In the genomic region with DNA sequence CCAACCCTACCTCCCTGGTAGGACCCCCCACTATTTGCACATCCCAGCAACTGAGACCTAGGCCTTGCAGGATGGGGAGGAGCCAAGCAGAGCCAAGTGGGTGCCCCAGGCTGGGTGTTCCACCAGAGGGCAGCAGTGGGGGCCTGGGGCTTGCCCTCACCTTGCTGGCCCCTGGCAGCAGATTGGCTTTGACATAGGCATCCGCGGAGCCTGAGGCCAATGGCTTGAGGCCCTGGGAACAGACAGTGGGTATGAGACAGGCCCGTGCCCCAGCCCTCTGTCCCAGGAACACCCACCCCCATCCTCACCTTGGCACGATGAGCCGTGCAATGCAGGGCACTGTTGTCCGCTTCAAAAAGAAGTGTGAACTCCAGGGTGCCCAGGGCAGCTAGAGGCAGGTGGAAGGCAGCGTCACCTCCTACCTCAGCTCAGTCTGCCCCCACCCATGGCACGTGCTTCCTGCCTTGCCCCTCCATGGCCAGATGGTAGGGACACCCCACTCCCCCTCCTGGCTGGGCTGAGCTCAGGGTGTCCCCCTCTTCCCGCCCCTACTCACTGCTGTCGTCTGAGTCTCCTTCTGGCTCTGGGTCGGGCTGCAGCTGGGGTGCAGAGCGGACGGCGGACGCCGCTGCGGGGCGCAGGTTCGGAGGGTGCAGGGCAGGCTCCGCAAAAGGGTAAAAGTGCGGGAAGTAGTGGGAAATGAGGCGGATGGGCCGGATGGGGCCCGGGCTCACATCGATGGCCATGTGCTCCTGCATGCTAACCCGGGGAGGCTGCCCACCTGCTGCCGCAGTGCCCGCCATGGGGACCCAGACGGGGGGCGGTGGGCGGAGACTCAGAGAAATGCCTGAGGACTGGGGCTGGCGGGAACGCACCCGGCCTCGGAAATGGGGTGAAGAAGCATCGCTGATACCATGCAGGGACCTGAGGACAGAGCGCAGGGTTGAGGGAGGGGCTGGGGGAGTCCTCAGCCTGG, we compare ENCODE assay signal across 8 cellular contexts. TPM values are rescaled to one million over a fixed set of nuclear protein-coding genes. Genes with fewer than 3 reads are reported as not detected.
DNase-seq lines count a peak whose midpoint lies in the region; ATAC-seq and TF ChIP-seq lines count a peak whose summit lies in the region.

No MANE protein-coding gene starts in this region.

- TF ChIP-seq CTCF in DOHH2 (IDR thresholded peaks at IDR 0.05; ENCODE audit: low read depth, low read length, poor library complexity, severe bottlenecking) (peak; percentile 80), WERI-Rb-1 (IDR thresholded peaks at IDR 0.05; ENCODE audit: low read depth, low read length) (peak; percentile 89), endodermal cell (conservative IDR thresholded peaks at IDR 0.05) (peak; percentile 84), osteocyte (IDR thresholded peaks at IDR 0.05) (peak; percentile 43)

- ATAC-seq in GM18868 (IDR thresholded peaks at IDR 0.05; ENCODE audit: unreplicated experiment): no peak
- ATAC-seq in GM18907 (IDR thresholded peaks at IDR 0.05; ENCODE audit: unreplicated experiment): no peak
- ATAC-seq in HG02840 (IDR thresholded peaks at IDR 0.05; ENCODE audit: low FRiP score, unreplicated experiment): no peak

- H3K4me2 ChIP-seq in DOHH2 (ENCODE audit: low read length) (peak overlapping the region; percentile 11; the same call in 1 of the 2 replicates), Karpas-422 (ENCODE audit: low read depth, low read length, poor library complexity, severe bottlenecking) (no peak overlapping the region)

- H3K36me3 ChIP-seq in DOHH2 (ENCODE audit: control insufficient read depth, low read length): peaks cover 27% of the 10 kb centered on the region
- no peaks in the 10 kb centered on the region for H3K36me3 ChIP-seq in Karpas-422 (ENCODE audit: insufficient read depth, low read length)
- peaks cover 24% of the 10 kb centered on the region for H3K36me3 ChIP-seq in WERI-Rb-1
- peaks cover 3% of the 10 kb centered on the region for H3K36me3 ChIP-seq in endodermal cell (ENCODE audit: control insufficient read depth, insufficient read depth, low read length)

- no peaks in the 10 kb centered on the region for H4K20me1 ChIP-seq in DOHH2 (ENCODE audit: control insufficient read depth, insufficient read depth, low read depth, low read length)
- H4K20me1 ChIP-seq in Karpas-422 (ENCODE audit: insufficient read depth, low read depth, low read length): no peaks in the 10 kb centered on the region

- WGBS in endodermal cell (ENCODE audit: insufficient coverage in 1 of 2, insufficient read length in 1 of 2), 2 experiments: 84 to 100% methylated on average over 4 to 37 of the region's 37 CpGs

- no peak overlapping the region for H3K9ac ChIP-seq in Karpas-422 (ENCODE audit: low read length)
- no peak overlapping the region for H3K9ac ChIP-seq in endodermal cell (ENCODE audit: extremely low read depth, low read length, poor library complexity, severe bottlenecking)

- no peaks in the 10 kb centered on the region for H3K9me3 ChIP-seq in DOHH2 (ENCODE audit: control insufficient read depth, insufficient read depth, low read length)
- no peaks in the 10 kb centered on the region for H3K9me3 ChIP-seq in Karpas-422 (ENCODE audit: low read length)
- no peaks in the 10 kb centered on the region for H3K9me3 ChIP-seq in WERI-Rb-1 (ENCODE audit: severe bottlenecking)
- H3K9me3 ChIP-seq in endodermal cell (ENCODE audit: control insufficient read depth, low read length): no peaks in the 10 kb centered on the region

- peaks cover 14% of the 10 kb centered on the region for H3K36me3 Mint-ChIP-seq in endodermal cell (ENCODE audit: low read depth)
- H3K36me3 Mint-ChIP-seq in osteocyte (ENCODE audit: unreplicated experiment): peaks cover 11% of the 10 kb centered on the region

- H3K4me1 Mint-ChIP-seq in endodermal cell (peaks cover 23% of the 10 kb centered on the region), osteocyte (ENCODE audit: unreplicated experiment) (peaks cover 10% of the 10 kb centered on the region)

- H3K9me2 ChIP-seq in DOHH2 (replicated peaks; ENCODE audit: control insufficient read depth, low read length) (no peaks in the 10 kb centered on the region), Karpas-422 (replicated peaks; ENCODE audit: insufficient read depth, low read length) (no peaks in the 10 kb centered on the region)

- peaks cover 8% of the 10 kb centered on the region for H3F3A ChIP-seq in DOHH2 (ENCODE audit: control insufficient read depth, insufficient read depth)

- peaks cover 39% of the 10 kb centered on the region for H3K4me1 ChIP-seq in DOHH2 (ENCODE audit: control insufficient read depth, low read length)
- peaks cover 23% of the 10 kb centered on the region for H3K4me1 ChIP-seq in Karpas-422 (ENCODE audit: low read length)
- no peaks in the 10 kb centered on the region for H3K4me1 ChIP-seq in endodermal cell (ENCODE audit: control insufficient read depth, insufficient read depth, low read length)

- peaks cover 3% of the 10 kb centered on the region for H3K27me3 Mint-ChIP-seq in endodermal cell (ENCODE audit: insufficient read depth)
- H3K27me3 Mint-ChIP-seq in osteocyte (ENCODE audit: unreplicated experiment): no peaks in the 10 kb centered on the region

- H3K4me3 ChIP-seq in DOHH2 (ENCODE audit: low read length) (no peak overlapping the region), Karpas-422 (ENCODE audit: low read length) (no peak overlapping the region), WERI-Rb-1 (ENCODE audit: low read depth, low read length) (no peak overlapping the region), endodermal cell (ENCODE audit: low read length) (no peak overlapping the region)

- H3K27me3 ChIP-seq in DOHH2 (ENCODE audit: control insufficient read depth, low read length) (peaks cover 3% of the 10 kb centered on the region), Karpas-422 (ENCODE audit: low read length) (no peaks in the 10 kb centered on the region), WERI-Rb-1 (ENCODE audit: insufficient read depth, low read depth, severe bottlenecking) (no peaks in the 10 kb centered on the region), endodermal cell (ENCODE audit: control insufficient read depth, insufficient read depth, low read length, poor library complexity, severe bottlenecking) (no peaks in the 10 kb centered on the region)

- H3K4me3 Mint-ChIP-seq in endodermal cell: no peak overlapping the region
- no peak overlapping the region for H3K4me3 Mint-ChIP-seq in osteocyte (ENCODE audit: unreplicated experiment)

- H3K79me2 ChIP-seq in DOHH2 (ENCODE audit: control insufficient read depth, low read length): no peaks in the 10 kb centered on the region
- no peaks in the 10 kb centered on the region for H3K79me2 ChIP-seq in Karpas-422 (ENCODE audit: low read length)

- H2AFZ ChIP-seq in Karpas-422 (ENCODE audit: low read length): no peak overlapping the region

- DNase-seq in Karpas-422: peak; percentile 89
- peak; percentile 66 for DNase-seq in WERI-Rb-1
- peak; percentile 92 for DNase-seq in endodermal cell
- DNase-seq in osteocyte (ENCODE audit: extremely low spot score, unreplicated experiment): no peak

- H3K27ac ChIP-seq in DOHH2 (ENCODE audit: low read depth, low read length) (no peak overlapping the region), Karpas-422 (ENCODE audit: low read length) (no peak overlapping the region), WERI-Rb-1 (no peak overlapping the region), endodermal cell (ENCODE audit: low read depth, low read length) (no peak overlapping the region)

- H3K9me3 Mint-ChIP-seq in endodermal cell (peaks cover 10% of the 10 kb centered on the region), osteocyte (ENCODE audit: unreplicated experiment) (no peaks in the 10 kb centered on the region)

- H3K27ac Mint-ChIP-seq in endodermal cell (no peak overlapping the region), osteocyte (ENCODE audit: unreplicated experiment) (no peak overlapping the region)

RNA-seq across cellular contexts. Expression of gene NDUFV1, which starts 9.0 kb away (rescaled TPM):
- total RNA-seq in Karpas-422 (2014; rRNA removed; shearing (Covaris generic); ENCODE audit: low replicate concordance): 145 and 304 TPM in 2 replicates
- total RNA-seq in endodermal cell: 100 to 1,000 TPM; 135 to 160 TPM
- polyA plus RNA-seq in endodermal cell (2013, experiment 1 of 2): 138 TPM
- polyA plus RNA-seq in endodermal cell (2013, experiment 2 of 2): 109 TPM
- total RNA-seq in osteocyte: 180 and 185 TPM in 2 replicates

RNA-seq across cellular contexts. Expression of gene NUDT8, which starts 14.0 kb away (rescaled TPM):
- 10.4 and 35.4 TPM in 2 replicates for total RNA-seq in Karpas-422 (2014; rRNA removed; shearing (Covaris generic); ENCODE audit: low replicate concordance)
- 10 to 100 TPM in 1 of 2 donors, 1 to 10 TPM in 1; 9.5 to 13.1 TPM for total RNA-seq in endodermal cell
- 13.6 TPM for polyA plus RNA-seq in endodermal cell (2013, experiment 1 of 2)
- 13.4 TPM for polyA plus RNA-seq in endodermal cell (2013, experiment 2 of 2)
- total RNA-seq in osteocyte: 5.9 and 8.0 TPM in 2 replicates

RNA-seq across cellular contexts. Expression of gene TBX10, which starts 23.8 kb away (rescaled TPM):
- total RNA-seq in Karpas-422 (2014; rRNA removed; shearing (Covaris generic); ENCODE audit: low replicate concordance): not detected in 2 replicates
- total RNA-seq in endodermal cell: not detected
- 1.7 TPM for polyA plus RNA-seq in endodermal cell (2013, experiment 1 of 2)
- polyA plus RNA-seq in endodermal cell (2013, experiment 2 of 2): 1.7 TPM
- total RNA-seq in osteocyte: not detected in 2 replicates

RNA-seq across cellular contexts. Expression of gene GSTP1, which starts 32.1 kb away (rescaled TPM):
- total RNA-seq in Karpas-422 (2014; rRNA removed; shearing (Covaris generic); ENCODE audit: low replicate concordance): 1,085 and 1,200 TPM in 2 replicates
- total RNA-seq in endodermal cell (1,000 to 10,000 TPM; 1,359 to 1,473 TPM), osteocyte (509 and 544 TPM in 2 replicates)
- 860 TPM for polyA plus RNA-seq in endodermal cell (2013, experiment 1 of 2)
- polyA plus RNA-seq in endodermal cell (2013, experiment 2 of 2): 803 TPM

RNA-seq across cellular contexts. Expression of gene ACY3, which starts 34.8 kb away (rescaled TPM):
- total RNA-seq in Karpas-422 (2014; rRNA removed; shearing (Covaris generic); ENCODE audit: low replicate concordance): 0.89 and 2.2 TPM in 2 replicates
- total RNA-seq in endodermal cell (under 1 TPM; 0.20 to 0.71 TPM), osteocyte (not detected in 2 replicates)
- not detected for polyA plus RNA-seq in endodermal cell (2013, experiment 1 of 2)
- polyA plus RNA-seq in endodermal cell (2013, experiment 2 of 2): not detected
